In genomic region chr11:11980841-11981308, GRCh38 we compare ENCODE assay signal across 16 cellular contexts. TPM values are rescaled to one million over a fixed set of nuclear protein-coding genes. Genes with fewer than 3 reads are reported as not detected.
DNase-seq lines count a peak whose midpoint lies in the region; ATAC-seq and TF ChIP-seq lines count a peak whose summit lies in the region.
"Had no signal": no experiment of that assay in that cellular context is flagged by ENCODE, and none has a peak within 500 bp of the region (broad histone marks: within the 10 kb centered on the region; RNA-seq: fewer than 3 reads in every experiment).

No MANE protein-coding gene starts in this region.

- no peaks in the 10 kb centered on the region for H3K27me3 ChIP-seq in SK-N-SH (ENCODE audit: insufficient read depth)
- H3K27me3 ChIP-seq: uterus had no signal

- no peak for TF ChIP-seq EP300 in SK-N-SH (IDR thresholded peaks at IDR 0.05; ENCODE audit: borderline replicate concordance in 1 of 2, low read depth in 1 of 2, low read length in 1 of 2)

- ATAC-seq in HG02798 (IDR thresholded peaks at IDR 0.05; ENCODE audit: poor library complexity, unreplicated experiment), result no peak
- ATAC-seq: mucosa of descending colon had no signal

- peak overlapping the region; percentile 79; the same call in 1 of the 2 replicates for H3K9ac ChIP-seq in SK-N-SH

- DNase-seq in ELR (ENCODE audit: low read depth) (peak; percentile 66), SK-N-SH (no peak), fibroblast of mammary gland (ENCODE audit: low read depth) (peak; percentile 38), renal cortical epithelial cell (ENCODE audit: low read depth) (peak; percentile 45), NCI-H146 treated with DMSO at 0.1 percent for 48 hours (lab: John Stamatoyannopoulos, UW; ENCODE audit: unreplicated experiment) (no peak), OCI-M2 (lab: John Stamatoyannopoulos, UW; ENCODE audit: unreplicated experiment) (no peak), T1000 (lab: John Stamatoyannopoulos, UW) (no peak)
- DNase-seq: activated naive CD4-positive, alpha-beta T cell treated with anti-CD3 and anti-CD28 coated beads, Interleukin-2, amount 50 U/mL, for 16 hours; mucosa of descending colon; NCI-H1436; NCI-H774; stimulated activated CD4-positive, alpha-beta T cell treated with anti-CD3 and anti-CD28 coated beads, Interleukin-1b, Interleukin-23, amount 100 ng/mL, for 48 hours; stimulated activated CD8-positive, alpha-beta memory T cell treated with anti-CD3 and anti-CD28 coated beads, Interleukin-4, amount 100 ng/mL, for 48 hours had no signal

- H4K20me1 ChIP-seq in SK-N-SH (ENCODE audit: insufficient read depth), result no peaks in the 10 kb centered on the region

- H3K36me3 ChIP-seq in SK-N-SH (replicated peaks in 1 of 2; ENCODE audit: control insufficient read depth in 1 of 2, insufficient read depth in 2 of 2, low read length in 1 of 2), result peaks cover 24 to 33% of the 10 kb centered on the region in 2 experiments
- H3K36me3 ChIP-seq: uterus had no signal

- H3F3A ChIP-seq in SK-N-SH (replicated peaks; ENCODE audit: insufficient read depth), result peaks cover 96% of the 10 kb centered on the region

- H3K4me2 ChIP-seq in SK-N-SH, result peak overlapping the region; percentile 54; the same call in 1 of the 2 replicates

- H3K9me3 ChIP-seq in SK-N-SH, result no peaks in the 10 kb centered on the region
- H3K9me3 ChIP-seq: mucosa of descending colon, uterus had no signal

- no peak overlapping the region for H2AFZ ChIP-seq in SK-N-SH (ENCODE audit: low read depth)

- TF ChIP-seq CTCF in SK-N-SH (IDR thresholded peaks at IDR 0.05) (no peak), fibroblast of mammary gland (conservative IDR thresholded peaks at IDR 0.05; ENCODE audit: control insufficient read depth, insufficient read depth, low read depth, low read length) (no peak)

- peak overlapping the region; percentile 99 to 100 for H3K27ac ChIP-seq in SK-N-SH (ENCODE audit: low read depth in 2 of 2, low read length in 1 of 2)

- peaks cover 76 to 78% of the 10 kb centered on the region in 2 experiments for H3K4me1 ChIP-seq in SK-N-SH (ENCODE audit: control insufficient read depth in 1 of 2, insufficient read depth in 2 of 2, low read depth in 1 of 2, low read length in 1 of 2)

- no peaks in the 10 kb centered on the region for H3K9me2 ChIP-seq in SK-N-SH

- CTCF ChIA-PET in SK-N-SH (lab: Yijun Ruan, JAX), result interaction anchor here (1.2 to 2.9 kb wide), 3 partner anchors 13 to 63 kb away, joined by 3 to 14 read pairs (median 4); no protein-coding TSS in a partner anchor

- peaks cover 63% of the 10 kb centered on the region for H3K79me2 ChIP-seq in SK-N-SH (ENCODE audit: insufficient read depth)

- no peak overlapping the region for H3K4me3 ChIP-seq in SK-N-SH (ENCODE audit: low read depth in 2 of 2, low read length in 1 of 2)
- no peak overlapping the region for H3K4me3 ChIP-seq in fibroblast of mammary gland (ENCODE audit: control insufficient read depth, low read depth, low read length)
- H3K4me3 ChIP-seq: mucosa of descending colon, uterus had no signal

- POLR2A ChIA-PET in SK-N-SH (lab: Yijun Ruan, JAX), result interaction anchor here (1.7 to 2.0 kb wide), 2 partner anchors 18 to 1124 kb away, joined by 4 to 10 read pairs; partner anchors contain the start of gene ZBED5

- 42% methylated on average over 2 of the region's 3 CpGs for WGBS in SK-N-SH (ENCODE audit: low lambda C conversion rate)

- TF ChIP-seq RAD21 in SK-N-SH (IDR thresholded peaks at IDR 0.05; ENCODE audit: low read length), result no peak

TF ChIP-seq in SK-N-SH, 30 proteins besides CTCF, POLR2A, EP300 and RAD21:
- TF ChIP-seq, protein P1, sequence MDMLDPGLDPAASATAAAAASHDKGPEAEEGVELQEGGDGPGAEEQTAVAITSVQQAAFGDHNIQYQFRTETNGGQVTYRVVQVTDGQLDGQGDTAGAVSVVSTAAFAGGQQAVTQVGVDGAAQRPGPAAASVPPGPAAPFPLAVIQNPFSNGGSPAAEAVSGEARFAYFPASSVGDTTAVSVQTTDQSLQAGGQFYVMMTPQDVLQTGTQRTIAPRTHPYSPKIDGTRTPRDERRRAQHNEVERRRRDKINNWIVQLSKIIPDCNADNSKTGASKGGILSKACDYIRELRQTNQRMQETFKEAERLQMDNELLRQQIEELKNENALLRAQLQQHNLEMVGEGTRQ (IDR thresholded peaks at IDR 0.05; ENCODE audit: borderline replicate concordance, low read depth, low read length), result no peak
- TF ChIP-seq TAF1 (IDR thresholded peaks at IDR 0.05; ENCODE audit: borderline replicate concordance, low read depth, low read length) (no peak), FOXJ3 (CRISPR knock-in tag; IDR thresholded peaks at IDR 0.05) (no peak), TCF12 (IDR thresholded peaks at IDR 0.05) (peak; percentile 32; the same call in 1 of the 2 replicates), PBX3 (IDR thresholded peaks at IDR 0.05) (peak; percentile 16; the same call in 1 of the 2 replicates), GATA2 (CRISPR knock-in tag; IDR thresholded peaks at IDR 0.05) (no peak)
- TF ChIP-seq, protein P2, sequence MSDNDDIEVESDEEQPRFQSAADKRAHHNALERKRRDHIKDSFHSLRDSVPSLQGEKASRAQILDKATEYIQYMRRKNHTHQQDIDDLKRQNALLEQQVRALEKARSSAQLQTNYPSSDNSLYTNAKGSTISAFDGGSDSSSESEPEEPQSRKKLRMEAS (IDR thresholded peaks at IDR 0.05; ENCODE audit: low read depth), result 0 out of 2 replicates have a peak, but pooled peaks have one; percentile 41

RNA-seq across cellular contexts. Expression of gene DKK3, which starts 27.6 kb away (rescaled TPM):
- polyA plus RNA-seq in SK-N-SH (2012; rRNA removed), result 1,174 and 1,491 TPM in 2 replicates
- 1,028 and 1,442 TPM in 2 replicates for polyA plus RNA-seq in SK-N-SH (2012; cell fraction: cytosol; rRNA removed)
- 933 and 1,160 TPM in 2 replicates for polyA plus RNA-seq in SK-N-SH (2012; cell fraction: nucleus; rRNA removed)
- 150 and 274 TPM in 2 replicates for total RNA-seq in renal cortical epithelial cell
- polyA plus RNA-seq: IgD-negative memory B cell had no signal

Comparison
In these comparisons a context has a peak if more than half of its experiments do, and no peak if none do; other contexts are left out.
1. DNase-seq: peak in ELR (single experiment), fibroblast of mammary gland (single experiment) and renal cortical epithelial cell (single experiment); none in SK-N-SH (single experiment), NCI-H146 treated with DMSO at 0.1 percent for 48 hours (single experiment), OCI-M2 (single experiment) and T1000 (single experiment).